12 cellular contexts compared by ENCODE assay signal in genomic region chr16:82671743-82672142, GRCh38. TPM values are rescaled to one million over a fixed set of nuclear protein-coding genes. Genes with fewer than 3 reads are reported as not detected.
DNase-seq lines count a peak whose midpoint lies in the region; ATAC-seq and TF ChIP-seq lines count a peak whose summit lies in the region.
"Had no signal": no experiment of that assay in that cellular context is flagged by ENCODE, and none has a peak within 500 bp of the region (broad histone marks: within the 10 kb centered on the region; RNA-seq: fewer than 3 reads in every experiment).

No MANE protein-coding gene starts in this region.

- H3K27ac ChIP-seq in C4-2B: no peak overlapping the region
- H3K27ac ChIP-seq: parathyroid adenoma, SJSA1 had no signal

- no peaks in the 10 kb centered on the region for H3K36me3 Mint-ChIP-seq in glutamatergic neuron (ENCODE audit: unreplicated experiment)
- H3K36me3 Mint-ChIP-seq: stimulated activated memory B cell treated with anti-CD40 and anti-IgM and Interleukin-4, amounts not matched to agents 10 μg/mL and 1 μg/mL and 100 μg/mL, for 72 hours had no signal

- DNase-seq in GM20000 (ENCODE audit: low spot score) (no peak), glutamatergic neuron (no peak), DMS79 treated with DMSO at 0.1 percent for 48 hours (lab: John Stamatoyannopoulos, UW) (no peak), hippocampal formation (lab: John Stamatoyannopoulos, UW) (no peak), GOT3 (lab: John Stamatoyannopoulos, UW) (no peak)
- peak; percentile 43 for DNase-seq in activated CD4-positive, alpha-beta T cell treated with anti-CD3 and anti-CD28 coated beads, Interleukin-2, amount 50 U/mL, for 1 hour
- DNase-seq: Kasumi-1 had no signal

- peaks cover 2% of the 10 kb centered on the region for H3K27me3 Mint-ChIP-seq in glutamatergic neuron (ENCODE audit: unreplicated experiment)

- ATAC-seq in GM21576 (IDR thresholded peaks at IDR 0.05; ENCODE audit: unreplicated experiment): no peak
- ATAC-seq: stimulated activated memory B cell treated with anti-CD40 and anti-IgM and Interleukin-4, amounts not matched to agents 10 μg/mL and 1 μg/mL and 100 μg/mL, for 72 hours had no signal

- no peak overlapping the region for H3K27ac Mint-ChIP-seq in glutamatergic neuron (ENCODE audit: unreplicated experiment)
- H3K27ac Mint-ChIP-seq: stimulated activated memory B cell treated with anti-CD40 and anti-IgM and Interleukin-4, amounts not matched to agents 10 μg/mL and 1 μg/mL and 100 μg/mL, for 72 hours had no signal

- no peak overlapping the region for H3K4me3 Mint-ChIP-seq in glutamatergic neuron (ENCODE audit: unreplicated experiment)
- H3K4me3 Mint-ChIP-seq: stimulated activated memory B cell treated with anti-CD40 and anti-IgM and Interleukin-4, amounts not matched to agents 10 μg/mL and 1 μg/mL and 100 μg/mL, for 72 hours had no signal

- peak; percentile 66 for TF ChIP-seq CTCF in C4-2B (conservative IDR thresholded peaks at IDR 0.05)
- peak; percentile 6 for TF ChIP-seq CTCF in GM20000 (IDR thresholded peaks at IDR 0.05; ENCODE audit: extremely low read depth, missing control alignments)
- peak; percentile 56 for TF ChIP-seq CTCF in glutamatergic neuron (IDR thresholded peaks at IDR 0.05; ENCODE audit: partially characterized antibody, unreplicated experiment)

- peaks cover 3% of the 10 kb centered on the region for H3K9me3 Mint-ChIP-seq in glutamatergic neuron (ENCODE audit: unreplicated experiment)
- H3K9me3 Mint-ChIP-seq: stimulated activated memory B cell treated with anti-CD40 and anti-IgM and Interleukin-4, amounts not matched to agents 10 μg/mL and 1 μg/mL and 100 μg/mL, for 72 hours had no signal

- no peaks in the 10 kb centered on the region for H3K4me1 Mint-ChIP-seq in glutamatergic neuron (ENCODE audit: low read depth, unreplicated experiment)
- H3K4me1 Mint-ChIP-seq: stimulated activated memory B cell treated with anti-CD40 and anti-IgM and Interleukin-4, amounts not matched to agents 10 μg/mL and 1 μg/mL and 100 μg/mL, for 72 hours had no signal

RNA-seq across cellular contexts. Expression of gene CDH13, which starts 45.0 kb away (rescaled TPM):
- total RNA-seq in glutamatergic neuron (ENCODE audit: unreplicated experiment): 81.1 TPM

Comparison
In these comparisons a context has a peak if more than half of its experiments do, and no peak if none do; other contexts are left out.
1. CTCF ChIP-seq: peak in every context shown above with its lines; median percentile 66 in C4-2B; 56 in glutamatergic neuron; 6 in GM20000.